ENCODE assay signal across 19 cellular contexts in the genomic region with DNA sequence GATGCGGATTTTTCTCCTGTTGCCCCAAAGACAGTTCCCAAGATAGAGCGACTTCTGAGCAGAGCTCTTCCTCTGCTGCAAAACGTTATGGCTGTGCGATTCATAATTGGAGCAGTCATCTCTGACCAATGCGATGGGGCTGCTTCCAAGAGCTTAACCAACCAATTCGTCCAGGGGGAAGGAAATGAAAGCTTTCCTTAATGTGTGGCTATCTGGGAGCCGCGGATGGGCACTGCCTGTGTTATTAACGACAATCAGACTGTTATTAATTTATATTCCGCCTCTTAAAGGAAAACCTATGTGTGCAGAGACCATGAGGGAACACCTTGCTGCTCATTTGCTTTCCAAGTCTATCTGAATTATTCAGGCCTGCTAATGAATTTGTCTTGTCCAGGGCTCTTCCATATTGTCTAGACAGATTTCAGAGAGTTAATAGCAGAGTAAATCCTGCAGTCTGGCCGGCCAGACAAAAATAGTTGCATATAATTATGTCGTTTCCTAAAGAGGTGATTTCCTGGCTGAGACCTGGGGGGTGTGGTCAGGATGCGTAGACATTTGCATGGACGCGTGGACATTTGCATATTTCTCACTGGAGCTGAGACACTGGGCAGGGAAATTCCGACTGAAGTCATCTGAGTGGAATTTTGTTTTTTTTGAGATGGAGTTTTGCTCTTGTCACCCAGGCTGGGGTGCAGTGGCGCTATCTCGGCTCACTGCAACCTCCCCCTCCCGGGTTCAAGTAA.
"Had no signal": no experiment of that assay in that cellular context is flagged by ENCODE, and none has a peak within 500 bp of the region (broad histone marks: within the 10 kb centered on the region; RNA-seq: fewer than 3 reads in every experiment).

No MANE protein-coding gene starts in this region.

- H3K36me3 ChIP-seq: suprapubic skin, upper lobe of left lung had no signal

- DNase-seq: activated CD4-positive, alpha-beta T cell treated with anti-CD3 and anti-CD28 coated beads, Interleukin-2, amount 50 U/mL, for 4 hours; activated CD4-positive, CD25-positive, alpha-beta regulatory T cell treated with anti-CD3 and anti-CD28 coated beads, Interleukin-2, amount 50 U/mL, for 72 hours; activated gamma-delta T cell; activated naive CD8-positive, alpha-beta T cell treated with anti-CD3 and anti-CD28 coated beads for 36 hours; activated T-cell treated with anti-CD3 and anti-CD28 coated beads, Interleukin-2, amount 50 U/mL, for 48 hours; dermis blood vessel endothelial cell; endodermal cell; erythroblast; kidney glomerular epithelial cell; midbrain; naive B cell; nucleus accumbens; psoas muscle; stimulated activated CD4-positive, alpha-beta T cell treated with anti-CD3 and anti-CD28 coated beads, Interleukin-12 subunit alpha, Interleukin-12 subunit beta, amount 100 ng/mL, for 4 hours; stimulated activated naive CD4-positive, alpha-beta T cell treated with Interleukin-2 at 50 U/mL for 16 hours; T-helper 9 cell; upper lobe of left lung had no signal

- H3K36me3 Mint-ChIP-seq: activated naive CD8-positive, alpha-beta T cell treated with anti-CD3 and anti-CD28 coated beads for 36 hours had no signal

- H3K4me3 Mint-ChIP-seq: activated naive CD8-positive, alpha-beta T cell treated with anti-CD3 and anti-CD28 coated beads for 36 hours; endodermal cell; naive B cell had no signal

- H3K4me3 ChIP-seq: hepatocyte, psoas muscle, suprapubic skin, upper lobe of left lung had no signal

- H3K27me3 ChIP-seq: hepatocyte, upper lobe of left lung had no signal

- H3K27ac Mint-ChIP-seq: activated naive CD8-positive, alpha-beta T cell treated with anti-CD3 and anti-CD28 coated beads for 36 hours; endodermal cell had no signal

- H3K4me1 ChIP-seq: psoas muscle, suprapubic skin, upper lobe of left lung had no signal

- H2AFZ ChIP-seq: hepatocyte had no signal

- H3K27ac ChIP-seq: hepatocyte, psoas muscle, suprapubic skin, upper lobe of left lung had no signal

- ATAC-seq: psoas muscle had no signal

- H3K4me1 Mint-ChIP-seq: activated naive CD8-positive, alpha-beta T cell treated with anti-CD3 and anti-CD28 coated beads for 36 hours; endodermal cell; naive B cell had no signal

- H3K9me3 ChIP-seq: upper lobe of left lung had no signal

- H3K27me3 Mint-ChIP-seq: activated naive CD8-positive, alpha-beta T cell treated with anti-CD3 and anti-CD28 coated beads for 36 hours; naive B cell had no signal

- H3K4me2 ChIP-seq: hepatocyte had no signal
